In the genomic region with DNA sequence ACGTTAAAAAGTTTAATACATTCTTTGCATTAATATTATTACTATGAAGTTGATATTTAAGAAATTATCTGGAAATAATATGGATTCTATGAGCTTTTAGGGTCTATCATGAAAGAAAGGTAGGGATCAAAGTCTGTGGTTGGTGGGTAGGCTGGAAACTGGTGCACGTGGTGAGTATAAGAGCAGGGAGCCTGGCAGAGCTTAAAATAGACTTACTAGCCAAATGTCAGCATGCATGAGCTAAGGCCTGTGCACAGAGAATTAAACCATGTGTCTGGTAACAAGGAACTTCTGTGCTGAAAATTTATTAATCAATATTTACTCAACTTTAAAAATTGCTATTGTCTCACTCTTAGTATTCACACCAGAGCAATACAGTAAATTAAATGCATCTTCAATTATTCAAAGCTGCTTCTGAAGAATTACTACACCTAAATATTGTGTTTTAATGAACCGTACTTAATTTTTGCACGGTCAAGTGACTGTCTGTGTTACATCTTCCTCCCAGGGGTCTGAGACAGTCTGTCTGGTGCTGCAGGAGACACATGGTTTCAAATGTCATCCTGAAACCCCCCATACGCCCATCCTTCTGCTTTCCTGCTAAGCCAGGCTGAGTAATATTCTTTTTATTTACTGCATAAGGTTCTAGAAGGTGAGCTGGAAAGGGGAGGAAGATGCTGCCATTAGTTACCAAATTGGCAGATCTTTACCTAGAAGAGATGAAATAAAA, we compare ENCODE assay signal across 17 cellular contexts.
"Had no signal": no experiment of that assay in that cellular context is flagged by ENCODE, and none has a peak within 500 bp of the region (broad histone marks: within the 10 kb centered on the region; RNA-seq: fewer than 3 reads in every experiment).

No MANE protein-coding gene starts in this region.

- ATAC-seq: foreskin keratinocyte; natural killer cell treated with Interleukin-12 subunit alpha and Interleukin-12 subunit beta and Interleukin-15 and Interleukin-18, amount 100 ng/mL, for 72 hours had no signal

- H3K36me3 ChIP-seq: breast epithelium, thyroid gland had no signal

- H3K4me3 ChIP-seq: breast epithelium, thyroid gland had no signal

- FAIRE-seq: endometrium had no signal

- DNase-seq: activated CD4-positive, alpha-beta T cell treated with anti-CD3 and anti-CD28 coated beads for 4 hours; activated CD4-positive, alpha-beta T cell treated with anti-CD3 and anti-CD28 coated beads, Interleukin-2, amount 50 U/mL, for 48 hours; activated CD4-positive, CD25-positive, alpha-beta regulatory T cell; activated naive CD4-positive, alpha-beta T cell treated with Interleukin-2 at 50 U/mL for 16 hours; activated naive CD8-positive, alpha-beta T cell treated with anti-CD3 and anti-CD28 coated beads for 36 hours; activated T-cell treated with anti-CD3 and anti-CD28 coated beads, Interleukin-2, amount 50 U/mL, for 48 hours; cerebellar nuclear complex; effector CD4-positive, alpha-beta T cell; foreskin keratinocyte; midbrain; stimulated activated CD4-positive, alpha-beta T cell treated with anti-CD3 and anti-CD28 coated beads, Interleukin-4, amount 100 ng/mL, for 4 hours; substantia nigra; T1000; thyroid gland had no signal

- H3K9me3 ChIP-seq: breast epithelium, thyroid gland had no signal

- H3K27ac ChIP-seq: breast epithelium, foreskin keratinocyte, thyroid gland had no signal

- H3K27me3 ChIP-seq: breast epithelium, thyroid gland had no signal

- H3K4me1 ChIP-seq: breast epithelium, foreskin keratinocyte, thyroid gland had no signal
